In genomic region chr5:157907479-157907878, GRCh38 we compare ENCODE assay signal across 1 cellular context.
TF ChIP-seq lines count a peak whose summit lies in the region.

No MANE protein-coding gene starts in this region.

TF ChIP-seq in K562, 482 proteins besides CTCF, POLR2A, EP300 and RAD21:
- TF ChIP-seq CHAMP1 (IDR thresholded peaks at IDR 0.05): no peak
- TF ChIP-seq ZNF121 (CRISPR knock-in tag; conservative IDR thresholded peaks at IDR 0.05): peak; percentile 74
- peak; percentile 45 for TF ChIP-seq RBM25 (IDR thresholded peaks at IDR 0.05; ENCODE audit: low read depth, low read length, severe bottlenecking)
